In genomic region chr2:119826370-119826961, GRCh38 we compare ENCODE assay signal across 8 cellular contexts.
DNase-seq lines count a peak whose midpoint lies in the region; ATAC-seq and TF ChIP-seq lines count a peak whose summit lies in the region.

No MANE protein-coding gene starts in this region.

- peaks cover 15% of the 10 kb centered on the region for H3K36me3 ChIP-seq in CD4-positive, CD25-positive, alpha-beta regulatory T cell (ENCODE audit: control insufficient read depth, insufficient read depth, low read length)
- H3K36me3 ChIP-seq in prostate gland (no peaks in the 10 kb centered on the region), MG63 (no peaks in the 10 kb centered on the region)

- peaks cover 0 to 8% (median 0%) of the 10 kb centered on the region in 7 donors for H3K9me3 Mint-ChIP-seq in CD4-positive, CD25-positive, alpha-beta regulatory T cell

- peak; percentile 11 to 57 (median 44) for DNase-seq in CD4-positive, CD25-positive, alpha-beta regulatory T cell
- DNase-seq in GM13976 (ENCODE audit: low spot score), result peak; percentile 31
- DNase-seq in HUDEP-2 (lab: John Stamatoyannopoulos, UW; ENCODE audit: unreplicated experiment in 76 of 76), result peak in 39 of 76 experiments; percentile 1 to 51 (median 24)
- peak; percentile 62 for DNase-seq in fibroblast of pulmonary artery (ENCODE audit: low read depth)
- peak; percentile 60 for DNase-seq in pons (ENCODE audit: low spot score)
- no peak for DNase-seq in prostate gland (ENCODE audit: low spot score)
- DNase-seq in MG63, result no peak

- no peaks in the 10 kb centered on the region for H3K27me3 Mint-ChIP-seq in CD4-positive, CD25-positive, alpha-beta regulatory T cell

- H3K36me3 Mint-ChIP-seq in CD4-positive, CD25-positive, alpha-beta regulatory T cell, result peaks cover 27% of the 10 kb centered on the region

- no peaks in the 10 kb centered on the region for H3K9me3 ChIP-seq in CD4-positive, CD25-positive, alpha-beta regulatory T cell (ENCODE audit: control insufficient read depth in 2 of 2, low read length in 2 of 2)
- H3K9me3 ChIP-seq in prostate gland (no peaks in the 10 kb centered on the region), MG63 (peaks cover 2% of the 10 kb centered on the region)

- H3K4me3 ChIP-seq in CD4-positive, CD25-positive, alpha-beta regulatory T cell (ENCODE audit: low read depth, low read length), result no peak overlapping the region
- no peak overlapping the region for H3K4me3 ChIP-seq in WI38 (ENCODE audit: low read depth, low read length)
- H3K4me3 ChIP-seq in fibroblast of pulmonary artery (replicated peaks; ENCODE audit: low read depth, low read length), result no peak overlapping the region
- no peak overlapping the region for H3K4me3 ChIP-seq in prostate gland
- no peak overlapping the region for H3K4me3 ChIP-seq in MG63

- intact Hi-C loops in prostate gland (cut with DNase I), result no loop called here

- peak overlapping the region in 1 of 3 donors; percentile 29 for H3K27ac Mint-ChIP-seq in CD4-positive, CD25-positive, alpha-beta regulatory T cell

- in situ Hi-C loops in GM13976 (cut with MboI; ENCODE audit: low sequenced_read_pairs, unreplicated experiment), result no loop called here

- peaks cover 28 to 71% (median 39%) of the 10 kb centered on the region in 4 donors for H3K4me1 Mint-ChIP-seq in CD4-positive, CD25-positive, alpha-beta regulatory T cell

- no peaks in the 10 kb centered on the region for H3K27me3 ChIP-seq in CD4-positive, CD25-positive, alpha-beta regulatory T cell (ENCODE audit: control insufficient read depth, insufficient read depth, low read length)
- no peaks in the 10 kb centered on the region for H3K27me3 ChIP-seq in prostate gland (replicated peaks; ENCODE audit: insufficient read depth)
- H3K27me3 ChIP-seq in MG63, result no peaks in the 10 kb centered on the region

- 78% methylated on average over 5 of the region's 5 CpGs for WGBS in prostate gland

- H3K4me1 ChIP-seq in CD4-positive, CD25-positive, alpha-beta regulatory T cell (ENCODE audit: control insufficient read depth, insufficient read depth, low read length, poor library complexity, severe bottlenecking), result peaks cover 12% of the 10 kb centered on the region
- H3K4me1 ChIP-seq in prostate gland (replicated peaks), result no peaks in the 10 kb centered on the region

- TF ChIP-seq CTCF in GM13976 (IDR thresholded peaks at IDR 0.05; ENCODE audit: borderline replicate concordance, control extremely low read depth, extremely low read depth, insufficient read depth, missing control alignments), result peak; percentile 46
- peak; percentile 47 for TF ChIP-seq CTCF in WI38 (IDR thresholded peaks at IDR 0.05; ENCODE audit: low read depth, low read length)
- peak; percentile 81 for TF ChIP-seq CTCF in fibroblast of pulmonary artery (IDR thresholded peaks at IDR 0.05; ENCODE audit: low read length, missing control alignments)
- peak in 1 of 4 experiments; percentile 20 for TF ChIP-seq CTCF in prostate gland (IDR thresholded peaks at IDR 0.05)

- no peak for TF ChIP-seq POLR2A in prostate gland (IDR thresholded peaks at IDR 0.05)

- ATAC-seq in CD4-positive, CD25-positive, alpha-beta regulatory T cell (ENCODE audit: low read depth in 2 of 2), result peak; percentile 54 to 61

- H3K4me3 Mint-ChIP-seq in CD4-positive, CD25-positive, alpha-beta regulatory T cell, result no peak overlapping the region

- no peak overlapping the region for H3K27ac ChIP-seq in CD4-positive, CD25-positive, alpha-beta regulatory T cell (ENCODE audit: insufficient read depth, low read length, poor library complexity, severe bottlenecking)
- no peak overlapping the region for H3K27ac ChIP-seq in prostate gland

Comparison
In these comparisons a context has a peak if more than half of its experiments do, and no peak if none do; other contexts are left out.
1. DNase-seq: peak in CD4-positive, CD25-positive, alpha-beta regulatory T cell (3 of 3), GM13976 (single experiment), HUDEP-2 (39 of 76), fibroblast of pulmonary artery (single experiment) and pons (single experiment); none in prostate gland (single experiment) and MG63 (single experiment).